14 cellular contexts compared by ENCODE assay signal in the genomic region with DNA sequence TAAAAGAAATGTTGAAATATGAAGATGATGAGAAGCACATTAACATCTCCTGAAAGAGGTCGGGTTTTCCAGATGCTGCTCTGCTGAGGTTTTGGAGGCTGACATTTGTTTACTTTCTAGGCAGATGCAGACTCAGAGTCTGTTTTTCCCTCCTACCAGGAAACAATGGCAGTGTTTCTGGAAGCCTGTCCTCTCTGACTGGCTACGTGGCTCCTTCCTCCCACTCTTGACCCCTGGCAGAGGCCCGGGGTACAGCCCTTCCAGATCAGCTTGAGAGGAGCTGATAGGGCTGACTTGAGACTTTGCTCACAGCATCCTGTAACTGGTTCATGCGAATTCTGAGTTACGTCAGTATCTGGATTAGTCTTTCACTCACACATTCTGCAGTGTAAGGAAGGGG. TPM values are rescaled to one million over a fixed set of nuclear protein-coding genes. Genes with fewer than 3 reads are reported as not detected.
A peak's percentile ranks its signal among the peaks of the same experiment; 100 is the strongest.
DNase-seq lines count a peak whose midpoint lies in the region; ATAC-seq and TF ChIP-seq lines count a peak whose summit lies in the region.
"Had no signal": no experiment of that assay in that cellular context is flagged by ENCODE, and none has a peak within 500 bp of the region (broad histone marks: within the 10 kb centered on the region; RNA-seq: fewer than 3 reads in every experiment).

No MANE protein-coding gene starts in this region.

- H3K27me3 ChIP-seq in right lobe of liver (no peaks in the 10 kb centered on the region), upper lobe of left lung (no peaks in the 10 kb centered on the region), testis (no peaks in the 10 kb centered on the region)

- TF ChIP-seq POLR2A in right lobe of liver (IDR thresholded peaks at IDR 0.05) (no peak), upper lobe of left lung (IDR thresholded peaks at IDR 0.05) (no peak), testis (IDR thresholded peaks at IDR 0.05) (no peak)

- 46% methylated on average over 4 of the region's 5 CpGs for WGBS in right lobe of liver (ENCODE audit: insufficient coverage, low coverage, low lambda C conversion rate, missing lambda C conversion rate)
- 46 to 57% methylated on average over 5 of the region's 5 CpGs for WGBS in upper lobe of left lung, 2 donors
- WGBS in testis, 2 donors: 41 to 48% methylated on average over 5 of the region's 5 CpGs

- intact Hi-C loops in Right ventricle myocardium superior (cut with DNase I): loop anchor here (5.0 kb wide), 1 partner anchor 384 kb away; no protein-coding TSS in a partner anchor
- intact Hi-C loops in cardiac septum (cut with DNase I): no loop called here
- intact Hi-C loops in right lobe of liver (cut with DNase I): no loop called here
- intact Hi-C loops in testis (cut with DNase I; ENCODE audit: low total_unique reads): no loop called here

- ATAC-seq in Right ventricle myocardium superior (ENCODE audit: poor library complexity) (peak; percentile 62), right lobe of liver (peak; percentile 51 to 74 (median 68)), upper lobe of left lung (ENCODE audit: low FRiP score in 2 of 2) (peak in 1 of 2 donors; percentile 17)

- DNase-seq in Right ventricle myocardium superior (peak; percentile 68), cardiac septum (ENCODE audit: low spot score) (no peak), dermis blood vessel endothelial cell (peak; percentile 50), right lobe of liver (peak in 1 of 3 donors; percentile 42), upper lobe of left lung (no peak), NCI-H1930 (lab: John Stamatoyannopoulos, UW) (no peak), testis (no peak), NOMO-1 treated with DMSO at 0.1 percent for 48 hours (lab: John Stamatoyannopoulos, UW; ENCODE audit: unreplicated experiment) (no peak)
- DNase-seq: activated CD4-positive, CD25-positive, alpha-beta regulatory T cell treated with anti-CD3 and anti-CD28 coated beads, Interleukin-2, amount 50 U/mL, for 72 hours; activated naive CD4-positive, alpha-beta T cell treated with Interleukin-2 at 50 U/mL for 16 hours; mesenchymal stem cell; NCI-H526 treated with DMSO at 0.1 percent for 48 hours had no signal

- H3K4me1 ChIP-seq in right lobe of liver (peaks cover 0 to 7% (median 0%) of the 10 kb centered on the region in 4 donors), upper lobe of left lung (peaks cover 8 to 23% (median 17%) of the 10 kb centered on the region in 4 donors), testis (peaks cover 5% of the 10 kb centered on the region)

- TF ChIP-seq EP300 in upper lobe of left lung (IDR thresholded peaks at IDR 0.05): no peak

- no peaks in the 10 kb centered on the region for H3K9me3 ChIP-seq in right lobe of liver
- H3K9me3 ChIP-seq in upper lobe of left lung: no peaks in the 10 kb centered on the region
- H3K9me3 ChIP-seq in testis: no peaks in the 10 kb centered on the region

- H3K4me3 ChIP-seq in right lobe of liver (no peak overlapping the region), upper lobe of left lung (no peak overlapping the region), testis (no peak overlapping the region)

- peak overlapping the region in 2 of 3 donors; percentile 13 to 70 for H3K27ac ChIP-seq in right lobe of liver
- H3K27ac ChIP-seq in upper lobe of left lung: peak overlapping the region; percentile 55 to 83 (median 78)
- H3K27ac ChIP-seq in testis: no peak overlapping the region
- H3K27ac ChIP-seq: epithelial cell of prostate had no signal

- H3K36me3 ChIP-seq in right lobe of liver (no peaks in the 10 kb centered on the region), upper lobe of left lung (no peaks in the 10 kb centered on the region), testis (ENCODE audit: low read depth, missing control alignments) (no peaks in the 10 kb centered on the region)

- TF ChIP-seq CTCF in right lobe of liver (IDR thresholded peaks at IDR 0.05) (no peak), upper lobe of left lung (IDR thresholded peaks at IDR 0.05) (no peak), testis (IDR thresholded peaks at IDR 0.05) (no peak)

RNA-seq across cellular contexts. Expression of gene IL15RA, which starts 41.1 kb away (rescaled TPM):
- 8.2 TPM for total RNA-seq in Right ventricle myocardium superior
- total RNA-seq in cardiac septum: 3.9 TPM
- total RNA-seq in dermis blood vessel endothelial cell: 13.9 and 15.7 TPM in 2 replicates
- total RNA-seq in right lobe of liver: 10 to 100 TPM in 4 of 6 experiments, 1 to 10 TPM in 2; 6.2 to 42.7 (median 13.3) TPM
- 10 to 100 TPM; 28.0 to 72.6 (median 35.1) TPM for total RNA-seq in upper lobe of left lung
- 10 to 100 TPM; 18.3 to 21.9 TPM for total RNA-seq in testis
- polyA plus RNA-seq in testis (ENCODE audit: insufficient read depth, low read depth, low replicate concordance): 15.6 TPM

RNA-seq across cellular contexts. Expression of gene IL2RA, which starts 43.7 kb away (rescaled TPM):
- total RNA-seq in Right ventricle myocardium superior: 2.3 TPM
- total RNA-seq in cardiac septum: 0.73 TPM
- not detected in 2 replicates for total RNA-seq in dermis blood vessel endothelial cell
- total RNA-seq in right lobe of liver: 1 to 10 TPM in 2 of 6 experiments, under 1 TPM in 2, not detected in 2; 0.22 to 3.1 (median 0.97) TPM
- total RNA-seq in upper lobe of left lung: 1 to 10 TPM in 4 of 6 donors, under 1 TPM in 1, not detected in 1; 0.91 to 8.4 (median 4.0) TPM
- under 1 TPM in 1 of 2 donors, not detected in 1; 0.62 TPM for total RNA-seq in testis
- polyA plus RNA-seq in testis (ENCODE audit: insufficient read depth, low read depth, low replicate concordance): 1.0 TPM
- total RNA-seq: osteocyte had no signal

Comparison
In these comparisons a context has a peak if more than half of its experiments do, and no peak if none do; other contexts are left out.
1. DNase-seq: peak in Right ventricle myocardium superior (single experiment) and dermis blood vessel endothelial cell (single experiment); none in cardiac septum (single experiment), upper lobe of left lung (0 of 2), NCI-H1930 (0 of 2), testis (single experiment) and NOMO-1 treated with DMSO at 0.1 percent for 48 hours (single experiment).
2. H3K27ac ChIP-seq: peak in right lobe of liver (2 of 3) and upper lobe of left lung (4 of 4); none in testis (0 of 2).